Comparison of ENCODE assay signal across 18 cellular contexts in the genomic region with DNA sequence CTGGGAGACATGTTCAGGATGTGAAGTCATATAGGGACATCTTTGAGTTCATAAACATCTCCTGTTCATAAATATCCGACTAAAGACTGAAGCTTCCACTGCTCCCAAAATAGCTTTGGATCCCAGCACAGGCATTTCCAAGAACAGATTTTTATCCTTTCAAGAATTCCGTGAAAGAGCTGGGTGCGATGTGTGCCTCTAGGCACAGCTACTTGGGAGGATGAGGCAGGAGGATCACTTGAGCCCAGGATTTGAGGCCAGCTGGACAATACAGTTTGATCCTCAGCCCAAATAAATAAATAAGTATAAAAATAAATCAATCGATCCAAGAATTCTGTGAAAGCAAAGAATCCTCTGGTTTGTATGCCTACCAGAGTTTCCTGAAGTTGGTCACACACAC. TPM values are rescaled to one million over a fixed set of nuclear protein-coding genes. Genes with fewer than 3 reads are reported as not detected.
DNase-seq lines count a peak whose midpoint lies in the region; ATAC-seq, FAIRE-seq and TF ChIP-seq lines count a peak whose summit lies in the region.
"Had no signal": no experiment of that assay in that cellular context is flagged by ENCODE, and none has a peak within 500 bp of the region (broad histone marks: within the 10 kb centered on the region; RNA-seq: fewer than 3 reads in every experiment).

No MANE protein-coding gene starts in this region.

- no peak overlapping the region for H2AFZ ChIP-seq in GM12878 (ENCODE audit: control insufficient read depth, low read depth, low read length)

- POLR2A ChIA-PET in GM12878 (lab: Charles Lee), result no interaction called here

- no peak for DNase-seq in GM12878 (ENCODE audit: low read depth, low spot score)
- DNase-seq in ureter (ENCODE audit: low spot score), result no peak
- no peak for DNase-seq in NCI-H69 (lab: John Stamatoyannopoulos, UW)
- DNase-seq in NCI-H1417 treated with DMSO at 0.1 percent for 48 hours (lab: John Stamatoyannopoulos, UW), result no peak
- DNase-seq: ACHN; CD8-positive, alpha-beta memory T cell; COR-L47; DMS 273 treated with DMSO at 0.1 percent for 48 hours; DMS53; KG1 had no signal

- SMC1A ChIA-PET in GM12878 (lab: Charles Lee; ENCODE audit: uncharacterized antibody, unreplicated experiment), result interaction anchor here (1.0 kb wide), 1 partner anchor 157 kb away, joined by 4 read pairs; no protein-coding TSS in a partner anchor

- no peak overlapping the region for H3K9ac ChIP-seq in GM12878 (ENCODE audit: control insufficient read depth, insufficient read depth, low read length)

- no TSS peak for BruUV-seq in GM12878 (replicated peaks; lab: Mats Ljungman, UMichigan)

- no peak for TF ChIP-seq RAD21 in GM12878 (IDR thresholded peaks at IDR 0.05; ENCODE audit: insufficient read depth, low read depth, low read length)

- ATAC-seq in GM12878, result no peak
- ATAC-seq in GM18519 (IDR thresholded peaks at IDR 0.05; ENCODE audit: low FRiP score, unreplicated experiment), result no peak
- ATAC-seq: HepG2 had no signal

- H3K4me3 ChIP-seq in DOHH2 (ENCODE audit: low read length) (peak overlapping the region; percentile 37; the same call in 1 of the 2 replicates), GM12878 (no peak overlapping the region)

- TF ChIP-seq POLR2A in GM12878 (IDR thresholded peaks at IDR 0.05; ENCODE audit: low read depth, low read length), result no peak

- H3K36me3 ChIP-seq in DOHH2 (ENCODE audit: control insufficient read depth, low read length) (no peaks in the 10 kb centered on the region), KOPT-K1 (ENCODE audit: insufficient read depth, low read length) (no peaks in the 10 kb centered on the region), GM12878 (ENCODE audit: control insufficient read depth in 2 of 2, insufficient read depth in 2 of 2, low read length in 1 of 2) (no peaks in the 10 kb centered on the region)

- CTCF ChIA-PET in GM12878 (lab: Yijun Ruan, JAX), result interaction anchor here (0.7 to 2.3 kb wide), 3 partner anchors 152 to 197 kb away, joined by 3 to 19 read pairs (median 5); no protein-coding TSS in a partner anchor

- intact Hi-C loops in GM12878 (cut with micrococcal nuclease; ENCODE audit: unreplicated experiment), result no loop called here

- peaks cover 11% of the 10 kb centered on the region for H3K27me3 ChIP-seq in DOHH2 (ENCODE audit: control insufficient read depth, low read length)
- H3K27me3 ChIP-seq in GM12878 (replicated peaks in 1 of 2; ENCODE audit: control insufficient read depth in 2 of 2, insufficient read depth in 2 of 2, low read length in 1 of 2), result peaks cover 5 to 8% of the 10 kb centered on the region in 2 experiments

- no peaks in the 10 kb centered on the region for H3K9me2 ChIP-seq in DOHH2 (replicated peaks; ENCODE audit: control insufficient read depth, low read length)

- no peak overlapping the region for H3K27ac ChIP-seq in DOHH2 (ENCODE audit: low read depth, low read length)
- H3K27ac ChIP-seq in KOPT-K1 (ENCODE audit: low read depth, low read length, poor library complexity, severe bottlenecking), result peak overlapping the region; percentile 59
- 0 out of 2 replicates have a peak overlapping the region, but pooled peaks have one; percentile 27 for H3K27ac ChIP-seq in GM12878 (ENCODE audit: control insufficient read depth, insufficient read depth)

- RAD21 ChIA-PET in GM12878 (lab: Charles Lee; ENCODE audit: unreplicated experiment), result interaction anchor here (1.0 to 1.6 kb wide), 2 partner anchors 184 to 197 kb away, joined by 4 read pairs; no protein-coding TSS in a partner anchor

- in situ Hi-C loops in GM12878 (cut with MboI), result loop anchor here (5.0 to 10.0 kb wide), 2 partner anchors 184 to 1151 kb away; no protein-coding TSS in a partner anchor

- FAIRE-seq in GM12878 (lab: Jason Lieb, UNC), result no peak
- FAIRE-seq: A204.1, G401.6, H1, HepG2 had no signal

- H3K4me1 ChIP-seq in DOHH2 (ENCODE audit: control insufficient read depth, low read length), result peaks cover 27% of the 10 kb centered on the region
- peaks cover 20% of the 10 kb centered on the region for H3K4me1 ChIP-seq in GM12878 (ENCODE audit: control insufficient read depth, insufficient read depth, low read length)

- TF ChIP-seq CTCF in DOHH2 (IDR thresholded peaks at IDR 0.05; ENCODE audit: low read depth, low read length, poor library complexity, severe bottlenecking) (no peak), GM12878 (IDR thresholded peaks at IDR 0.05 in 2 of 3, conservative IDR thresholded peaks at IDR 0.05 in 1 of 3; ENCODE audit: control insufficient read depth in 2 of 3, extremely low read depth in 1 of 3, insufficient read depth in 1 of 3, low read depth in 3 of 3, low read length in 3 of 3) (no peak)

- no peak for TF ChIP-seq EP300 in GM12878 (IDR thresholded peaks at IDR 0.05; ENCODE audit: borderline replicate concordance in 1 of 2, control insufficient read depth in 1 of 2, low read depth in 2 of 2, low read length in 2 of 2)

- 52% methylated on average over 4 of the region's 4 CpGs for WGBS in GM12878 (ENCODE audit: insufficient coverage, insufficient replicate concordance, low lambda C conversion rate, missing lambda C conversion rate)

- H3K9me3 ChIP-seq in DOHH2 (ENCODE audit: control insufficient read depth, insufficient read depth, low read length), result no peaks in the 10 kb centered on the region
- H3K9me3 ChIP-seq in KOPT-K1 (ENCODE audit: insufficient read depth, low read length, poor library complexity, severe bottlenecking), result no peaks in the 10 kb centered on the region
- H3K9me3 ChIP-seq in GM12878 (replicated peaks; ENCODE audit: control insufficient read depth, insufficient read depth, low read length), result no peaks in the 10 kb centered on the region

- H3K79me2 ChIP-seq in DOHH2 (ENCODE audit: control insufficient read depth, low read length), result no peaks in the 10 kb centered on the region
- H3K79me2 ChIP-seq in GM12878 (ENCODE audit: control insufficient read depth, insufficient read depth, low read length), result no peaks in the 10 kb centered on the region

- no peaks in the 10 kb centered on the region; the same call in 1 of the 2 replicates for H4K20me1 ChIP-seq in DOHH2 (ENCODE audit: control insufficient read depth, insufficient read depth, low read depth, low read length)
- H4K20me1 ChIP-seq in GM12878 (ENCODE audit: control insufficient read depth, insufficient read depth), result no peaks in the 10 kb centered on the region

- H3K4me2 ChIP-seq in DOHH2 (ENCODE audit: low read length), result peak overlapping the region; percentile 60
- peak overlapping the region; percentile 70; the same call in 1 of the 2 replicates for H3K4me2 ChIP-seq in GM12878 (ENCODE audit: control insufficient read depth, insufficient read depth)

- H3F3A ChIP-seq in DOHH2 (ENCODE audit: control insufficient read depth, insufficient read depth), result peaks cover 5% of the 10 kb centered on the region

RNA-seq across cellular contexts. Expression of a gene that starts 6.7 kb away (rescaled TPM):
- 0.08 TPM in 1 of 2 replicates, not detected in the other for total RNA-seq in GM12878 (2013; cell fraction: nucleolus; rRNA removed)
- total RNA-seq in GM12878 (2014; rRNA removed) (0.06 and 0.16 TPM in 2 replicates), GM12878 (2014; rRNA removed; fragmentation: Illumina TruSeq; extraction: Trizol) (0.04 TPM in 1 of 2 replicates, not detected in the other), GM12878 (2021) (0.21 and 0.37 TPM in 2 replicates), ureter (0.21 TPM)
- 0.07 TPM for polyA plus RNA-seq in GM12878 (2011; ENCODE audit: low read depth)
- polyA plus RNA-seq in GM12878 (2011; rRNA removed) (not detected in 2 replicates), GM12878 (2014; fragmentation: Illumina TruSeq; extraction: Trizol) (0.09 TPM in 1 of 2 replicates, not detected in the other), GM12878 (2014; fragmentation: Nextera tagmentation; extraction: Ambion mirVana) (not detected), GM12878 (2014; rRNA removed) (0.10 and 0.30 TPM in 2 replicates), GM12878 (2016; fragmentation: Nextera tagmentation; extraction: Ambion mirVana) (under 1 TPM in 1 of 2 experiments, not detected in 1; 0.05 TPM)
- 0.03 and 0.13 TPM in 2 replicates for polyA plus RNA-seq in GM12878 (2011; cell fraction: cytosol; rRNA removed)
- polyA plus RNA-seq in GM12878 (2011; cell fraction: nucleus; rRNA removed), result 0.33 and 0.37 TPM in 2 replicates
- 0.24 and 0.32 TPM in 2 replicates for polyA plus RNA-seq in GM12878 (2012)
- polyA minus RNA-seq in GM12878 (2011; rRNA and poly(A)+ RNA removed), result not detected in 2 replicates
- polyA minus RNA-seq in GM12878 (2011; cell fraction: cytosol; rRNA and poly(A)+ RNA removed), result not detected in 2 replicates
- not detected in 2 replicates for polyA minus RNA-seq in GM12878 (2011; cell fraction: nucleus; rRNA and poly(A)+ RNA removed)
- total RNA-seq: CD8-positive, alpha-beta memory T cell; HepG2 had no signal
- polyA plus RNA-seq: CD8-positive, alpha-beta memory T cell; HepG2 had no signal

RNA-seq across cellular contexts. Expression of a gene that starts 41.3 kb away (rescaled TPM):
- total RNA-seq in GM12878 (2013; cell fraction: nucleolus; rRNA removed), result 0.21 and 0.44 TPM in 2 replicates
- total RNA-seq in GM12878 (2014; rRNA removed), result not detected in 2 replicates
- not detected in 2 replicates for total RNA-seq in GM12878 (2014; rRNA removed; fragmentation: Illumina TruSeq; extraction: Trizol)
- total RNA-seq in GM12878 (2021), result not detected in 2 replicates
- not detected for polyA plus RNA-seq in GM12878 (2011; ENCODE audit: low read depth)
- polyA plus RNA-seq in GM12878 (2011; rRNA removed), result not detected in 2 replicates
- not detected in 2 replicates for polyA plus RNA-seq in GM12878 (2011; cell fraction: cytosol; rRNA removed)
- polyA plus RNA-seq in GM12878 (2011; cell fraction: nucleus; rRNA removed), result 0.09 TPM in 1 of 2 replicates, not detected in the other
- 0.03 TPM in 1 of 2 replicates, not detected in the other for polyA plus RNA-seq in GM12878 (2012)
- polyA plus RNA-seq in GM12878 (2014; fragmentation: Illumina TruSeq; extraction: Trizol), result not detected in 2 replicates
- not detected for polyA plus RNA-seq in GM12878 (2014; fragmentation: Nextera tagmentation; extraction: Ambion mirVana)
- not detected in 2 replicates for polyA plus RNA-seq in GM12878 (2014; rRNA removed)
- not detected for polyA plus RNA-seq in GM12878 (2016; fragmentation: Nextera tagmentation; extraction: Ambion mirVana)
- 0.31 TPM in 1 of 2 replicates, not detected in the other for polyA minus RNA-seq in GM12878 (2011; rRNA and poly(A)+ RNA removed)
- polyA minus RNA-seq in GM12878 (2011; cell fraction: cytosol; rRNA and poly(A)+ RNA removed), result not detected in 2 replicates
- polyA minus RNA-seq in GM12878 (2011; cell fraction: nucleus; rRNA and poly(A)+ RNA removed), result not detected in 2 replicates
- total RNA-seq in ureter, result not detected
- polyA plus RNA-seq: BJ; CD8-positive, alpha-beta memory T cell had no signal

RNA-seq across cellular contexts. Expression of a gene that starts 49.8 kb away (rescaled TPM):
- total RNA-seq in GM12878 (2013; cell fraction: nucleolus; rRNA removed), result not detected in 2 replicates
- total RNA-seq in GM12878 (2014; rRNA removed), result 0.62 and 1.1 TPM in 2 replicates
- 0.28 and 0.45 TPM in 2 replicates for total RNA-seq in GM12878 (2014; rRNA removed; fragmentation: Illumina TruSeq; extraction: Trizol)
- total RNA-seq in GM12878 (2021), result 1.3 and 1.7 TPM in 2 replicates
- polyA plus RNA-seq in GM12878 (2011; ENCODE audit: low read depth), result 0.29 TPM
- 0.03 TPM in 1 of 2 replicates, not detected in the other for polyA plus RNA-seq in GM12878 (2011; rRNA removed)
- 0.03 and 0.09 TPM in 2 replicates for polyA plus RNA-seq in GM12878 (2011; cell fraction: cytosol; rRNA removed)
- polyA plus RNA-seq in GM12878 (2011; cell fraction: nucleus; rRNA removed), result 0.16 TPM in 1 of 2 replicates, not detected in the other
- 0.53 and 0.81 TPM in 2 replicates for polyA plus RNA-seq in GM12878 (2012)
- polyA plus RNA-seq in GM12878 (2014; fragmentation: Illumina TruSeq; extraction: Trizol), result 0.16 and 0.46 TPM in 2 replicates
- polyA plus RNA-seq in GM12878 (2014; fragmentation: Nextera tagmentation; extraction: Ambion mirVana), result under 1 TPM; 0.05 to 0.13 TPM
- polyA plus RNA-seq in GM12878 (2014; rRNA removed), result 0.92 and 1.1 TPM in 2 replicates
- 1 to 10 TPM in 1 of 2 experiments, under 1 TPM in 1; 0.91 to 1.8 TPM for polyA plus RNA-seq in GM12878 (2016; fragmentation: Nextera tagmentation; extraction: Ambion mirVana)
- not detected in 2 replicates for polyA minus RNA-seq in GM12878 (2011; rRNA and poly(A)+ RNA removed)
- polyA minus RNA-seq in GM12878 (2011; cell fraction: cytosol; rRNA and poly(A)+ RNA removed), result not detected in 2 replicates
- polyA minus RNA-seq in GM12878 (2011; cell fraction: nucleus; rRNA and poly(A)+ RNA removed), result not detected in 2 replicates
- 37.4 TPM for total RNA-seq in ureter
- total RNA-seq: CD8-positive, alpha-beta memory T cell; HepG2 had no signal
- polyA plus RNA-seq: CD8-positive, alpha-beta memory T cell; HepG2 had no signal

Comparison
In these comparisons a context has a peak if more than half of its experiments do, and no peak if none do; other contexts are left out.
1. RNA of a gene that starts 49.8 kb away (total RNA-seq): 37.4 TPM in ureter (single experiment); 0.28 to 1.7 TPM in GM12878; every median in the first group is over 10 times any median in the second.